In the genomic region with DNA sequence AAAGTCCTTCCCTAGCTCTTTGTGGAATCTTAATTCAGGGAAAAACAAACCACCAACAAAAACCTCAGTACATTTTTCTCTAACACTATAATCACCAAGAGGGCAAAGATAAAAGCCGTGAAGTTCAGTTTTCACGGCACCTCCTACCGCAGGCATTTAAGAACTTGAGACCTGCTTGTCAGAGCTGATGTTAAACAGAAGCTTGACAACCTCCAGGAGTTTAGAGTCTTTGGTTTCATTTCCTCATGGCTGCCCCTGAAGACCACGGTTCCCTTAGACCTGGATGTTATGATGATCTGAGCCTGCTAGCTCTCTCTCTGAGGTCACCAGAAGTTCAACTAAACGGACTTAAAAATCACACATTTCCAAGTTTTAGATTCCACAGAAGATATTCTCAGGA, we compare ENCODE assay signal across 19 cellular contexts.
DNase-seq lines count a peak whose midpoint lies in the region; ATAC-seq and TF ChIP-seq lines count a peak whose summit lies in the region.
"Had no signal": no experiment of that assay in that cellular context is flagged by ENCODE, and none has a peak within 500 bp of the region (broad histone marks: within the 10 kb centered on the region; RNA-seq: fewer than 3 reads in every experiment).

No MANE protein-coding gene starts in this region.

- no peak overlapping the region for H3K9ac ChIP-seq in PC-3 (ENCODE audit: low read length)

- no peaks in the 10 kb centered on the region for H3K4me1 Mint-ChIP-seq in HFFc6 (ENCODE audit: low read depth)
- no peaks in the 10 kb centered on the region for H3K4me1 Mint-ChIP-seq in activated CD4-positive, alpha-beta memory T cell treated with anti-CD3 and anti-CD28 coated beads for 36 hours (ENCODE audit: low read depth)
- H3K4me1 Mint-ChIP-seq: naive thymus-derived CD4-positive, alpha-beta T cell; stimulated activated effector memory CD8-positive, alpha-beta T cell treated with anti-CD3 and anti-CD28 coated beads, Interleukin-12 subunit alpha, Interleukin-12 subunit beta, amount 100 ng/mL, for 72 hours had no signal

- H3K9me3 Mint-ChIP-seq in HFFc6, result no peaks in the 10 kb centered on the region
- peaks cover 2% of the 10 kb centered on the region for H3K9me3 Mint-ChIP-seq in activated CD4-positive, alpha-beta memory T cell treated with anti-CD3 and anti-CD28 coated beads for 36 hours

- H3F3A ChIP-seq in PC-3 (ENCODE audit: low read length, unreplicated experiment), result no peaks in the 10 kb centered on the region

- peak; percentile 47 for DNase-seq in astrocyte of the cerebellum (ENCODE audit: low read depth)
- peak; percentile 67 for DNase-seq in renal cortical epithelial cell (ENCODE audit: low read depth)
- no peak for DNase-seq in HFFc6
- DNase-seq in activated CD4-positive, alpha-beta memory T cell treated with anti-CD3 and anti-CD28 coated beads for 36 hours, result no peak
- no peak for DNase-seq in PC-3
- DNase-seq: activated CD8-positive, alpha-beta memory T cell treated with anti-CD3 and anti-CD28 coated beads, Interleukin-2, amount 50 U/mL, for 48 hours; BE2C; DMS53; H9; heart left ventricle; MG63; naive thymus-derived CD4-positive, alpha-beta T cell; right cardiac atrium; stimulated activated CD4-positive, alpha-beta T cell treated with anti-CD3 and anti-CD28 coated beads, Interleukin-4, amount 100 ng/mL, for 24 hours; T-helper 1 cell had no signal

- H3K27ac ChIP-seq in PC-3 (ENCODE audit: low read length), result no peak overlapping the region
- H3K27ac ChIP-seq: heart left ventricle had no signal

- H2AFZ ChIP-seq in PC-3 (ENCODE audit: low read length), result no peak overlapping the region

- peaks cover 2% of the 10 kb centered on the region for H3K27me3 Mint-ChIP-seq in HFFc6 (ENCODE audit: insufficient read depth)
- no peaks in the 10 kb centered on the region for H3K27me3 Mint-ChIP-seq in activated CD4-positive, alpha-beta memory T cell treated with anti-CD3 and anti-CD28 coated beads for 36 hours

- POLR2A ChIA-PET in activated CD4-positive, alpha-beta memory T cell treated with anti-CD3 and anti-CD28 coated beads for 36 hours (lab: Charles Lee), result no interaction called here
- POLR2A ChIA-PET in PC-3 (lab: Charles Lee; ENCODE audit: unreplicated experiment), result no interaction called here

- intact Hi-C loops in activated CD4-positive, alpha-beta memory T cell treated with anti-CD3 and anti-CD28 coated beads for 36 hours (cut with micrococcal nuclease), result no loop called here
- intact Hi-C loops in PC-3 (cut with micrococcal nuclease), result no loop called here

- H3K9me3 ChIP-seq in PC-3 (ENCODE audit: low read length), result no peaks in the 10 kb centered on the region
- H3K9me3 ChIP-seq: BE2C, MG63 had no signal

- no peak overlapping the region for H3K4me3 Mint-ChIP-seq in HFFc6
- no peak overlapping the region for H3K4me3 Mint-ChIP-seq in activated CD4-positive, alpha-beta memory T cell treated with anti-CD3 and anti-CD28 coated beads for 36 hours
- H3K4me3 Mint-ChIP-seq: H9; naive thymus-derived CD4-positive, alpha-beta T cell; stimulated activated effector memory CD8-positive, alpha-beta T cell treated with anti-CD3 and anti-CD28 coated beads, Interleukin-12 subunit alpha, Interleukin-12 subunit beta, amount 100 ng/mL, for 72 hours had no signal

- H3K4me3 ChIP-seq in astrocyte of the cerebellum (ENCODE audit: low read depth, low read length) (no peak overlapping the region), PC-3 (ENCODE audit: low read length) (no peak overlapping the region)
- H3K4me3 ChIP-seq: heart left ventricle, MG63 had no signal

- no peaks in the 10 kb centered on the region for H3K36me3 ChIP-seq in PC-3 (ENCODE audit: low read depth, low read length)
- H3K36me3 ChIP-seq: BE2C, heart left ventricle, MG63 had no signal

- H3K4me1 ChIP-seq in PC-3 (ENCODE audit: insufficient read depth, low read length), result no peaks in the 10 kb centered on the region
- H3K4me1 ChIP-seq: BE2C had no signal

- no peaks in the 10 kb centered on the region for H3K79me2 ChIP-seq in PC-3 (ENCODE audit: low read length)

- H3K9me2 ChIP-seq in PC-3 (replicated peaks; ENCODE audit: low read length), result no peaks in the 10 kb centered on the region

- H3K4me2 ChIP-seq in PC-3 (ENCODE audit: low read length), result no peak overlapping the region

- no peaks in the 10 kb centered on the region for H3K36me3 Mint-ChIP-seq in HFFc6 (ENCODE audit: low read depth)
- H3K36me3 Mint-ChIP-seq in activated CD4-positive, alpha-beta memory T cell treated with anti-CD3 and anti-CD28 coated beads for 36 hours, result no peaks in the 10 kb centered on the region
- H3K36me3 Mint-ChIP-seq: naive thymus-derived CD4-positive, alpha-beta T cell; stimulated activated effector memory CD8-positive, alpha-beta T cell treated with anti-CD3 and anti-CD28 coated beads, Interleukin-12 subunit alpha, Interleukin-12 subunit beta, amount 100 ng/mL, for 72 hours had no signal

- ATAC-seq in GM18867 (IDR thresholded peaks at IDR 0.05; ENCODE audit: unreplicated experiment) (peak; percentile 73), HG03159 (IDR thresholded peaks at IDR 0.05; ENCODE audit: unreplicated experiment) (peak; percentile 86), PC-3 (no peak)
- ATAC-seq: activated CD4-positive, CD25-positive, alpha-beta regulatory T cell treated with anti-CD3 and anti-CD28 coated beads, Interleukin-2, amount 50 U/mL, for 24 hours; heart left ventricle; naive thymus-derived CD4-positive, alpha-beta T cell; right cardiac atrium; stimulated activated effector memory CD8-positive, alpha-beta T cell treated with anti-CD3 and anti-CD28 coated beads, Interleukin-12 subunit alpha, Interleukin-12 subunit beta, amount 100 ng/mL, for 72 hours had no signal

- H4K20me1 ChIP-seq in PC-3 (ENCODE audit: low read length), result no peaks in the 10 kb centered on the region

- no peaks in the 10 kb centered on the region for H3K27me3 ChIP-seq in PC-3 (ENCODE audit: low read length)
- H3K27me3 ChIP-seq: BE2C, heart left ventricle, MG63 had no signal

- in situ Hi-C loops in astrocyte of the cerebellum (cut with HindIII; ENCODE audit: low sequenced_read_pairs), result no loop called here

- BruUV-seq in PC-3 (replicated peaks; lab: Mats Ljungman, UMichigan), result no TSS peak

- TF ChIP-seq CTCF in astrocyte of the cerebellum (IDR thresholded peaks at IDR 0.05; ENCODE audit: low read depth, low read length, missing control alignments) (no peak), HFFc6 (IDR thresholded peaks at IDR 0.05) (no peak), PC-3 (conservative IDR thresholded peaks at IDR 0.05; ENCODE audit: low read depth, low read length) (no peak)

- CTCF ChIA-PET in activated CD4-positive, alpha-beta memory T cell treated with anti-CD3 and anti-CD28 coated beads for 36 hours (lab: Charles Lee), result no interaction called here
- CTCF ChIA-PET in PC-3 (lab: Charles Lee), result no interaction called here

- no peak overlapping the region for H3K27ac Mint-ChIP-seq in HFFc6
- no peak overlapping the region for H3K27ac Mint-ChIP-seq in activated CD4-positive, alpha-beta memory T cell treated with anti-CD3 and anti-CD28 coated beads for 36 hours
- H3K27ac Mint-ChIP-seq: H9; naive thymus-derived CD4-positive, alpha-beta T cell; stimulated activated effector memory CD8-positive, alpha-beta T cell treated with anti-CD3 and anti-CD28 coated beads, Interleukin-12 subunit alpha, Interleukin-12 subunit beta, amount 100 ng/mL, for 72 hours had no signal

Comparison
In these comparisons a context has a peak if more than half of its experiments do, and no peak if none do; other contexts are left out.
1. DNase-seq: peak in astrocyte of the cerebellum (single experiment) and renal cortical epithelial cell (single experiment); none in HFFc6 (single experiment), activated CD4-positive, alpha-beta memory T cell treated with anti-CD3 and anti-CD28 coated beads for 36 hours (single experiment) and PC-3 (single experiment).